1 cellular context compared by ENCODE assay signal in the genomic region with DNA sequence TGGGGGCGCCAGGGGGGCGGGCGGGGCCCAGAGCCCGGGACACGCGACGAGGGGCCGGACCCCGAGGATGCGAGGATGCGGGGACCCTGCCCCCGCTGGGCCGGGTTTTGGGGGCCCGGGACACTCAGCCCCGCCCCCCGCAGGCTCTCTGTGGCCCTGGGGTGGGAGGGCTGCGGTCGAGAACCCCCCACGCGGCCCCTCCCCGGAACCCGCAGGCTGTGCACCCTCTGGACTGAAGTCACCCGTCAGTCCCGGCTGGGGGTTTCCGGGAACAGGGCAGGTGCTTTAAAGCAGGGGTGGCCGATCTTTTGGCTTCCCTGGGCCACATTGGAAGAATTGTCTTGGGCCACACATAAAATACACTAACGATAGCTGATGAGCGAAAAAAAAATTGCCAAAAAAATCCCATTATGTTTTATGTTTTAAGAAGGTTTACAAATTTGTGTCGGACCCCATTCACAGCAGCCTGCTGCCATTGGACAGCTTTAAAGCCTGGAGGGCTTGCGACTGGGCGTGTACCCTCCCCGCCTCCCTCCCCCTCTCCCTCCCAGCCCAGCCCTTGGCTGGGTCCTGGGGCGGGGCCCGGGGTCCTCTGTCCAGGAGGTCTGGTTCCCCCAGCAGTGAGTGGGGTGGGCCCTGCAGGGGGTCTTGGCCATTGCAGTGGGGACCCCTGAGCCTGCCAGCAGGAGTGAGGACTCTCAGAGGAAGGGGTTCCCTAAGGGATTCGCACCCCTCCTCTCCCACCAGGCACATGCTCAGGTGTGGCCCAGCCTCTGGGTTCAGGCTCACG.
TF ChIP-seq lines count a peak whose summit lies in the region.

No MANE protein-coding gene starts in this region.

TF ChIP-seq in SK-N-SH, 30 proteins besides CTCF, POLR2A, EP300 and RAD21 (continued from another document):
- no peak for TF ChIP-seq MXI1 (IDR thresholded peaks at IDR 0.05; ENCODE audit: low read depth, low read length)
